ENCODE assay signal across 9 cellular contexts in genomic region chr4:2259541-2260267, GRCh38. TPM values are rescaled to one million over a fixed set of nuclear protein-coding genes. Genes with fewer than 3 reads are reported as not detected.
A peak's percentile ranks its signal among the peaks of the same experiment; 100 is the strongest.
DNase-seq lines count a peak whose midpoint lies in the region; ATAC-seq and TF ChIP-seq lines count a peak whose summit lies in the region.
"Had no signal": no experiment of that assay in that cellular context is flagged by ENCODE, and none has a peak within 500 bp of the region (broad histone marks: within the 10 kb centered on the region; RNA-seq: fewer than 3 reads in every experiment).

No MANE protein-coding gene starts in this region.

- POLR2A ChIA-PET in naive thymus-derived CD8-positive, alpha-beta T cell (lab: Charles Lee): interaction anchor here (2.0 to 2.1 kb wide), 2 partner anchors 18 to 31 kb away, joined by 8 to 12 read pairs; partner anchors contain the start of genes HAUS3 and POLN

- H3K4me3 Mint-ChIP-seq in endodermal cell: peak overlapping the region; percentile 63
- H3K4me3 Mint-ChIP-seq in naive thymus-derived CD8-positive, alpha-beta T cell: peak overlapping the region in 7 of 10 donors; percentile 28 to 85 (median 67)

- ATAC-seq in naive thymus-derived CD8-positive, alpha-beta T cell: no peak
- ATAC-seq: activated CD4-positive, CD25-positive, alpha-beta regulatory T cell treated with anti-CD3 and anti-CD28 coated beads, Interleukin-2, amount 50 U/mL, for 24 hours had no signal

- TF ChIP-seq CTCF in endodermal cell (conservative IDR thresholded peaks at IDR 0.05): no peak
- no peak for TF ChIP-seq CTCF in WERI-Rb-1 (IDR thresholded peaks at IDR 0.05; ENCODE audit: low read depth, low read length)

- H3K4me1 ChIP-seq in endodermal cell (ENCODE audit: control insufficient read depth, insufficient read depth, low read length): peaks cover 14% of the 10 kb centered on the region

- H3K36me3 ChIP-seq in endodermal cell (ENCODE audit: control insufficient read depth, insufficient read depth, low read length) (peaks cover 13% of the 10 kb centered on the region), WERI-Rb-1 (peaks cover 45% of the 10 kb centered on the region)

- no peaks in the 10 kb centered on the region for H3K9me3 ChIP-seq in endodermal cell (ENCODE audit: control insufficient read depth, low read length)
- H3K9me3 ChIP-seq in WERI-Rb-1 (ENCODE audit: severe bottlenecking): no peaks in the 10 kb centered on the region

- H3K27me3 ChIP-seq in endodermal cell (ENCODE audit: control insufficient read depth, insufficient read depth, low read length, poor library complexity, severe bottlenecking): no peaks in the 10 kb centered on the region
- H3K27me3 ChIP-seq in WERI-Rb-1 (ENCODE audit: insufficient read depth, low read depth, severe bottlenecking): no peaks in the 10 kb centered on the region

- H3K27me3 Mint-ChIP-seq in endodermal cell (ENCODE audit: insufficient read depth): no peaks in the 10 kb centered on the region
- H3K27me3 Mint-ChIP-seq in naive thymus-derived CD8-positive, alpha-beta T cell: no peaks in the 10 kb centered on the region

- 94 to 96% methylated on average over 4 to 14 of the region's 14 CpGs for WGBS in endodermal cell (ENCODE audit: insufficient coverage in 1 of 2, insufficient read length in 1 of 2), 2 experiments

- peak; percentile 0 for DNase-seq in stimulated activated CD8-positive, alpha-beta memory T cell treated with anti-CD3 and anti-CD28 coated beads, Interleukin-12 subunit alpha, Interleukin-12 subunit beta, amount 100 ng/mL, for 4 hours (ENCODE audit: low read depth)
- DNase-seq in stimulated activated CD8-positive, alpha-beta memory T cell treated with anti-CD3 and anti-CD28 coated beads, Interleukin-4, amount 100 ng/mL, for 48 hours: no peak
- peak; percentile 39 for DNase-seq in endodermal cell
- peak in 2 of 10 donors; percentile 16 to 56 for DNase-seq in naive thymus-derived CD8-positive, alpha-beta T cell
- DNase-seq in T-helper 9 cell: no peak
- DNase-seq in WERI-Rb-1: no peak
- no peak for DNase-seq in OCI-M2 (lab: John Stamatoyannopoulos, UW; ENCODE audit: unreplicated experiment)
- DNase-seq in NCI-H1105 (lab: John Stamatoyannopoulos, UW): no peak

- no peaks in the 10 kb centered on the region for H3K9me3 Mint-ChIP-seq in endodermal cell
- no peaks in the 10 kb centered on the region for H3K9me3 Mint-ChIP-seq in naive thymus-derived CD8-positive, alpha-beta T cell

- no peak overlapping the region for H3K9ac ChIP-seq in endodermal cell (ENCODE audit: extremely low read depth, low read length, poor library complexity, severe bottlenecking)

- H3K4me3 ChIP-seq in endodermal cell (ENCODE audit: low read length): peak overlapping the region; percentile 82
- no peak overlapping the region for H3K4me3 ChIP-seq in WERI-Rb-1 (ENCODE audit: low read depth, low read length)

- peaks cover 4% of the 10 kb centered on the region for H3K4me1 Mint-ChIP-seq in endodermal cell
- peaks cover 0 to 22% (median 6%) of the 10 kb centered on the region in 4 donors for H3K4me1 Mint-ChIP-seq in naive thymus-derived CD8-positive, alpha-beta T cell

- H3K27ac Mint-ChIP-seq in endodermal cell: no peak overlapping the region
- H3K27ac Mint-ChIP-seq in naive thymus-derived CD8-positive, alpha-beta T cell: peak overlapping the region in 7 of 10 donors; percentile 27 to 83 (median 75)

- H3K36me3 Mint-ChIP-seq in endodermal cell (ENCODE audit: low read depth): peaks cover 9% of the 10 kb centered on the region
- peaks cover 0 to 6% (median 0%) of the 10 kb centered on the region in 3 donors for H3K36me3 Mint-ChIP-seq in naive thymus-derived CD8-positive, alpha-beta T cell

- no peak overlapping the region for H3K27ac ChIP-seq in endodermal cell (ENCODE audit: low read depth, low read length)
- H3K27ac ChIP-seq in WERI-Rb-1: no peak overlapping the region

RNA-seq across cellular contexts. Expression of gene MXD4, which starts 2.2 kb away (rescaled TPM):
- 10 to 100 TPM; 46.0 to 78.8 TPM for total RNA-seq in endodermal cell
- 44.5 TPM for polyA plus RNA-seq in endodermal cell (2013, experiment 1 of 2)
- polyA plus RNA-seq in endodermal cell (2013, experiment 2 of 2): 46.2 TPM
- total RNA-seq in naive thymus-derived CD8-positive, alpha-beta T cell: 10 to 100 TPM; 41.9 to 44.2 TPM
- polyA plus RNA-seq in naive thymus-derived CD8-positive, alpha-beta T cell: 10 to 100 TPM; 15.6 to 30.0 (median 20.5) TPM

RNA-seq across cellular contexts. Expression of gene HAUS3, which starts 17.8 kb away (rescaled TPM):
- 10 to 100 TPM; 17.0 to 22.6 TPM for total RNA-seq in endodermal cell
- polyA plus RNA-seq in endodermal cell (2013, experiment 1 of 2): 17.3 TPM
- 17.0 TPM for polyA plus RNA-seq in endodermal cell (2013, experiment 2 of 2)
- 10 to 100 TPM; 28.4 to 30.1 TPM for total RNA-seq in naive thymus-derived CD8-positive, alpha-beta T cell
- 10 to 100 TPM; 16.3 to 22.2 (median 18.8) TPM for polyA plus RNA-seq in naive thymus-derived CD8-positive, alpha-beta T cell

RNA-seq across cellular contexts. Expression of gene POLN, which starts 17.8 kb away (rescaled TPM):
- 1 to 10 TPM; 2.8 to 2.9 TPM for total RNA-seq in endodermal cell
- polyA plus RNA-seq in endodermal cell (2013, experiment 1 of 2): 1.0 TPM
- 0.70 TPM for polyA plus RNA-seq in endodermal cell (2013, experiment 2 of 2)
- 1 to 10 TPM; 2.9 to 3.8 TPM for total RNA-seq in naive thymus-derived CD8-positive, alpha-beta T cell
- polyA plus RNA-seq in naive thymus-derived CD8-positive, alpha-beta T cell: under 1 TPM in 2 of 3 donors, not detected in 1; 0.44 to 0.55 TPM

Comparison
In these comparisons a context has a peak if more than half of its experiments do, and no peak if none do; other contexts are left out.
1. DNase-seq: peak in stimulated activated CD8-positive, alpha-beta memory T cell treated with anti-CD3 and anti-CD28 coated beads, Interleukin-12 subunit alpha, Interleukin-12 subunit beta, amount 100 ng/mL, for 4 hours (single experiment) and endodermal cell (single experiment); none in stimulated activated CD8-positive, alpha-beta memory T cell treated with anti-CD3 and anti-CD28 coated beads, Interleukin-4, amount 100 ng/mL, for 48 hours (single experiment), T-helper 9 cell (single experiment), WERI-Rb-1 (single experiment), OCI-M2 (single experiment) and NCI-H1105 (single experiment).